Comparison of ENCODE assay signal across 8 cellular contexts in the genomic region with DNA sequence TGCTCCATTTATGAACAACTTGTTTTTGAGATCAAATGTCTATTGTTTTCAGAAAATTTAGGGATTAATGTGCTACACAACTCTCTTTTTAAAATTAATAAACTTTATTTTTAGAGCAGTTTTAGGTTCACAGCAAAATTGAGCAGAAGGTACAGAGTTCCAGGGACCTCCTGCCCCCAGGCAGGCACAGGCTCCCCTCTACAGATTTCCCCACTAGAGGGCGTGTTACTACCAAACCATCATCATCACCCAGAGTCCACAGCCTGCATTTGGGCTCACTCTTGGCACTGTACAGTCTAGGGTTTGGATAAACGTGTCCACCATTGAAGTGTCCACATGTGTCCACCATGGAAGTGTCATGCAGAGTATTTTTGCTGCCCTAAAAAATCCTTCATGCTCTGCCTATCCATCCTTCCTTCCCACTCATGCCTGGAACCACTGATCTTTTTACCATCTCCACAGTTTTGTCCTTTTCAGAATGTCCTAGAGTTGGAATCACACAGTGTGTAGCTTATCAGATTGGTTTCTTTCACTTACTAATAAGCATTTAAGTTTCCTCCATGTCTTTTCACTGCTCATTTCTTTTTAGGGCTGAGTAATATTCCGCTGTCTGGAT.
DNase-seq lines count a peak whose midpoint lies in the region; ATAC-seq and TF ChIP-seq lines count a peak whose summit lies in the region.

No MANE protein-coding gene starts in this region.

- no peak overlapping the region for H3K27ac Mint-ChIP-seq in natural killer cell

- no peaks in the 10 kb centered on the region for H3K9me3 ChIP-seq in colonic mucosa

- no peak overlapping the region for H3K27ac ChIP-seq in colonic mucosa

- peaks cover 16 to 36% of the 10 kb centered on the region in 2 donors for H3K27me3 Mint-ChIP-seq in natural killer cell (ENCODE audit: low read depth in 2 of 2)

- H3K4me1 ChIP-seq in colonic mucosa, result no peaks in the 10 kb centered on the region

- DNase-seq in 8988T (peak; percentile 84), T follicular helper cell (ENCODE audit: low read depth) (peak; percentile 10), colonic mucosa (no peak), natural killer cell (no peak), epidermal melanocyte (ENCODE audit: insufficient read length, low spot score) (no peak)

- H3K9me3 Mint-ChIP-seq in natural killer cell, result no peaks in the 10 kb centered on the region

- no peaks in the 10 kb centered on the region for H3K4me1 Mint-ChIP-seq in natural killer cell

- no peak overlapping the region for H3K4me3 Mint-ChIP-seq in natural killer cell

- TF ChIP-seq CTCF in GM12873 (IDR thresholded peaks at IDR 0.05; ENCODE audit: insufficient read depth, low read depth, low read length, missing control alignments) (peak; percentile 86), colonic mucosa (IDR thresholded peaks at IDR 0.05) (peak; percentile 68), natural killer cell (IDR thresholded peaks at IDR 0.05) (peak; percentile 83)

- no peak overlapping the region for H3K4me3 ChIP-seq in colonic mucosa

- no peaks in the 10 kb centered on the region for H3K36me3 ChIP-seq in colonic mucosa

- intact Hi-C loops in colonic mucosa (cut with DNase I) (loop anchor here (10.0 kb wide), 1 partner anchor 1867 kb away; no protein-coding TSS in a partner anchor), natural killer cell (cut with micrococcal nuclease) (loop anchor here (10.0 kb wide), 1 partner anchor 277 kb away; no protein-coding TSS in a partner anchor)

- peak; percentile 65 for ATAC-seq in HG03196 (IDR thresholded peaks at IDR 0.05; ENCODE audit: unreplicated experiment)
- peak; percentile 64 to 75 (median 66) for ATAC-seq in natural killer cell
- ATAC-seq in HG02840 (IDR thresholded peaks at IDR 0.05; ENCODE audit: low FRiP score, unreplicated experiment), result no peak

- H3K9ac ChIP-seq in colonic mucosa (ENCODE audit: low read depth in 2 of 2, low read length in 2 of 2), result no peak overlapping the region

- no peaks in the 10 kb centered on the region for H3K36me3 Mint-ChIP-seq in natural killer cell

- H3K27me3 ChIP-seq in colonic mucosa, result no peaks in the 10 kb centered on the region

Comparison
In these comparisons a context has a peak if more than half of its experiments do, and no peak if none do; other contexts are left out.
1. DNase-seq: peak in 8988T (single experiment) and T follicular helper cell (single experiment); none in colonic mucosa (single experiment), natural killer cell (single experiment) and epidermal melanocyte (single experiment).
2. Peak in every context shown above with its lines, with median percentiles within 50 percentile points of each other: CTCF ChIP-seq.